Comparison of ENCODE assay signal across 11 cellular contexts in the genomic region with DNA sequence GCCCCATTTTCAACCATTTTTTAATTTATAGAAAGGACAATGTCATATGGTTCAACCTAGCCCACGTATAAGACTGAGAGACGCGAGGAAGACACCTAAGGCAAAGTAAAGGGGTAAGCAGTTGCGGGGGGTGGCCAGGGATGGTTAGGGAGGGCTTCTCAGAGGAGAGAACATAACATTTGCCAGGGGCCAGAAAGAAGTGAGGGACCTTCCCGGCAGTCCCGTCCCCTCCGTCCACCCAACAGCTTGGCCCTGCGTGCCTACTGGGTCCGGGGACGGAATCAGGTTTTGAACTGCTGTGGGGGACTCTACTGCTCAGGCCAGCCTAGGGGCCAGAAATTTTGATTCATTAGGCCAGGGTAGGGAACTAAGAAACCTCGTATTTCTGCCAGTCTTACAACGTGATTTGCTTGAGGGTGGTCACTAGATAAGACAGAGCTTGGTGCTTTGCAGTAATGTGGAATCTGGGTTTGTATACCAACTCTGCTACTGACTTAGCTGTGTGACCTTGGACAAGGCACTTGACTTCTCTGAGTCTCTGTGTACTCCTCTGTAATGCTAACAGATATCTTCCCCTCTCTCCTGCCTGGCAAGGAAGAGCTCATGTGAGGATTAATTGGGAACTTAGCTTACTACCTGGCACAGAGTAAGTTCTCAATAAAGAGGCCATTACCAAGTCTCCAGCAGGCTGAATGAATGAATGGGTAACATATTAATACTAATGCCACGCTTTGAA. TPM values are rescaled to one million over a fixed set of nuclear protein-coding genes. Genes with fewer than 3 reads are reported as not detected.
DNase-seq lines count a peak whose midpoint lies in the region; ATAC-seq, FAIRE-seq and TF ChIP-seq lines count a peak whose summit lies in the region.
"Had no signal": no experiment of that assay in that cellular context is flagged by ENCODE, and none has a peak within 500 bp of the region (broad histone marks: within the 10 kb centered on the region; RNA-seq: fewer than 3 reads in every experiment).

No MANE protein-coding gene starts in this region.

- H2BK15ac ChIP-seq in H9 (ENCODE audit: low read depth, low read length): no peak overlapping the region

- no peak overlapping the region for H2BK12ac ChIP-seq in H9 (ENCODE audit: insufficient read length, low read depth, low read length)

- no peaks in the 10 kb centered on the region for H3F3A ChIP-seq in smooth muscle cell (ENCODE audit: low read depth)

- H3K27me3 Mint-ChIP-seq in H9 (ENCODE audit: low read depth): peaks cover 73% of the 10 kb centered on the region
- peaks cover 66% of the 10 kb centered on the region for H3K27me3 Mint-ChIP-seq in activated T-helper 1 cell treated with anti-CD3 and anti-CD28 coated beads, Interleukin-12 subunit alpha, Interleukin-12 subunit beta, Interleukin-2, Interleukin-4 antibody, amounts not matched to agents 30 ng/mL and 10 ng/mL and 1 ng/mL, durations not matched to agents 14 hours and 24 hours and 36 hours (ENCODE audit: insufficient read depth)

- DNase-seq in H9 (no peak), keratinocyte (ENCODE audit: low read depth, low spot score) (no peak), smooth muscle cell (lab: John Stamatoyannopoulos, UW; ENCODE audit: unreplicated experiment) (no peak), GM19238 (ENCODE audit: insufficient read length, low spot score) (no peak), GOT3 (lab: John Stamatoyannopoulos, UW) (no peak)
- no peak for DNase-seq in activated T-helper 1 cell treated with anti-CD3 and anti-CD28 coated beads, Interleukin-12 subunit alpha, Interleukin-12 subunit beta, Interleukin-2, Interleukin-4 antibody, amounts not matched to agents 30 ng/mL and 10 ng/mL and 1 ng/mL, durations not matched to agents 14 hours and 24 hours and 36 hours (ENCODE audit: low spot score)
- DNase-seq: islet precursor cell; NCI-H1048; stimulated activated naive CD4-positive, alpha-beta T cell treated with Interleukin-2 at 50 U/mL for 16 hours had no signal

- peaks cover 8% of the 10 kb centered on the region for H3K23me2 ChIP-seq in H9 (ENCODE audit: insufficient read length, low read depth, low read length, poor library complexity, severe bottlenecking)

- ATAC-seq in HG03196 (IDR thresholded peaks at IDR 0.05; ENCODE audit: unreplicated experiment): no peak

- H3K4me3 Mint-ChIP-seq in H9: peak overlapping the region; percentile 59 to 78
- H3K4me3 Mint-ChIP-seq in activated T-helper 1 cell treated with anti-CD3 and anti-CD28 coated beads, Interleukin-12 subunit alpha, Interleukin-12 subunit beta, Interleukin-2, Interleukin-4 antibody, amounts not matched to agents 30 ng/mL and 10 ng/mL and 1 ng/mL, durations not matched to agents 14 hours and 24 hours and 36 hours: peak overlapping the region; percentile 41

- no CpG with 5 or more reads among the region's 13 CpGs for WGBS in H9 (ENCODE audit: extremely low coverage, insufficient read length, low lambda C conversion rate)
- whole genome bisulfite sequencing in smooth muscle cell (ENCODE audit: low lambda C conversion rate): 71% methylated on average over 13 of the region's 13 CpGs

- no peak overlapping the region for H3K56ac ChIP-seq in H9 (ENCODE audit: insufficient read length, low read depth, low read length)

- no peaks in the 10 kb centered on the region for H3K9me1 ChIP-seq in keratinocyte (ENCODE audit: control insufficient read depth, extremely low read depth, insufficient read depth, low read length)

- H3K79me1 ChIP-seq in H9 (ENCODE audit: insufficient read depth, low read depth, low read length, poor library complexity, severe bottlenecking): no peaks in the 10 kb centered on the region

- H3K27ac ChIP-seq in H9 (ENCODE audit: insufficient read length, low read depth, low read length): no peak overlapping the region
- H3K27ac ChIP-seq in keratinocyte (ENCODE audit: control insufficient read depth, insufficient read depth, low read length): no peak overlapping the region
- H3K27ac ChIP-seq in smooth muscle cell (ENCODE audit: low read depth): no peak overlapping the region

- no peaks in the 10 kb centered on the region for H3K36me3 Mint-ChIP-seq in H9 (ENCODE audit: insufficient read depth in 1 of 3, low read depth in 3 of 3)
- H3K36me3 Mint-ChIP-seq in activated T-helper 1 cell treated with anti-CD3 and anti-CD28 coated beads, Interleukin-12 subunit alpha, Interleukin-12 subunit beta, Interleukin-2, Interleukin-4 antibody, amounts not matched to agents 30 ng/mL and 10 ng/mL and 1 ng/mL, durations not matched to agents 14 hours and 24 hours and 36 hours (ENCODE audit: low read depth): no peaks in the 10 kb centered on the region

- no peak overlapping the region for H2BK120ac ChIP-seq in H9 (ENCODE audit: low read depth, low read length, poor library complexity, severe bottlenecking)

- TF ChIP-seq CTCF in H9 (conservative IDR thresholded peaks at IDR 0.05) (no peak), keratinocyte (optimal IDR thresholded peaks at IDR 0.05 in 1 of 3, IDR thresholded peaks at IDR 0.05 in 1 of 3, conservative IDR thresholded peaks at IDR 0.05 in 1 of 3; ENCODE audit: extremely low read depth in 1 of 3, insufficient read depth in 2 of 3, low read length in 3 of 3) (no peak), smooth muscle cell (IDR thresholded peaks at IDR 0.05; ENCODE audit: borderline replicate concordance, insufficient read depth, poor library complexity, severe bottlenecking) (no peak)

- H3K4me3 ChIP-seq in keratinocyte (ENCODE audit: control insufficient read depth in 2 of 3, extremely low read depth in 1 of 3, insufficient read depth in 2 of 3, low read depth in 1 of 3, low read length in 3 of 3) (peak overlapping the region in 2 of 3 experiments; percentile 44 to 58), smooth muscle cell (peak overlapping the region; percentile 49)

- no peak overlapping the region for H2AFZ ChIP-seq in H9 (ENCODE audit: low read length)
- H2AFZ ChIP-seq in keratinocyte (ENCODE audit: control insufficient read depth, low read length): peak overlapping the region; percentile 79
- no peak overlapping the region for H2AFZ ChIP-seq in smooth muscle cell (ENCODE audit: low read depth)

- H4K20me1 ChIP-seq in H9 (ENCODE audit: control insufficient read depth, insufficient read depth, insufficient read length): no peaks in the 10 kb centered on the region
- no peaks in the 10 kb centered on the region for H4K20me1 ChIP-seq in keratinocyte (ENCODE audit: control insufficient read depth, extremely low read depth, insufficient read depth, low read length)
- no peaks in the 10 kb centered on the region for H4K20me1 ChIP-seq in smooth muscle cell (ENCODE audit: low read depth)

- H2BK20ac ChIP-seq in H9 (ENCODE audit: low read depth, low read length, poor library complexity, severe bottlenecking): no peak overlapping the region

- H3K4ac ChIP-seq in H9 (ENCODE audit: low read depth, low read length): no peak overlapping the region

- no peak overlapping the region for H2AK5ac ChIP-seq in H9 (ENCODE audit: insufficient read length, low read length)

- no peak for FAIRE-seq in keratinocyte (lab: Jason Lieb, UNC)
- FAIRE-seq: TTC549 had no signal

- no peak overlapping the region for H4K8ac ChIP-seq in H9 (replicated peaks; ENCODE audit: insufficient read length, low read depth, low read length)

- H3K27me3 ChIP-seq in H9 (ENCODE audit: insufficient read depth, low read length): peaks cover 32% of the 10 kb centered on the region
- peaks cover 19% of the 10 kb centered on the region for H3K27me3 ChIP-seq in keratinocyte (ENCODE audit: control insufficient read depth, extremely low read depth, insufficient read depth, low read length)
- H3K27me3 ChIP-seq in smooth muscle cell (ENCODE audit: low read depth): peaks cover 66% of the 10 kb centered on the region

- H3K18ac ChIP-seq in H9 (ENCODE audit: insufficient read length, low read depth, low read length): no peak overlapping the region

- H4K5ac ChIP-seq in H9 (ENCODE audit: insufficient read length, low read depth, low read length): no peak overlapping the region

- no peak overlapping the region for H4K91ac ChIP-seq in H9 (ENCODE audit: insufficient read length, low read depth, low read length)

- H3K27ac Mint-ChIP-seq in H9: no peak overlapping the region
- no peak overlapping the region for H3K27ac Mint-ChIP-seq in activated T-helper 1 cell treated with anti-CD3 and anti-CD28 coated beads, Interleukin-12 subunit alpha, Interleukin-12 subunit beta, Interleukin-2, Interleukin-4 antibody, amounts not matched to agents 30 ng/mL and 10 ng/mL and 1 ng/mL, durations not matched to agents 14 hours and 24 hours and 36 hours

- H3K79me2 ChIP-seq in H9 (ENCODE audit: insufficient read depth, low read length): no peaks in the 10 kb centered on the region
- no peaks in the 10 kb centered on the region for H3K79me2 ChIP-seq in keratinocyte (ENCODE audit: control insufficient read depth, insufficient read depth, low read length)
- H3K79me2 ChIP-seq in smooth muscle cell (ENCODE audit: low read depth): no peaks in the 10 kb centered on the region

- H3K4me1 ChIP-seq in H9 (ENCODE audit: insufficient read depth, low read length) (no peaks in the 10 kb centered on the region), keratinocyte (ENCODE audit: control insufficient read depth, extremely low read depth, insufficient read depth, low read length) (peaks cover 3% of the 10 kb centered on the region), smooth muscle cell (ENCODE audit: low read depth) (no peaks in the 10 kb centered on the region)

- H2BK5ac ChIP-seq in H9 (ENCODE audit: insufficient read length, low read length): no peak overlapping the region

- dilution Hi-C loops in keratinocyte (cut with MboI; ENCODE audit: extremely low pct_ligation_motif_present, low sequenced_read_pairs): no loop called here

- no peak overlapping the region for H3K14ac ChIP-seq in H9 (ENCODE audit: insufficient read depth, low read length)

- peaks cover 4 to 8% of the 10 kb centered on the region in 2 experiments for H3K4me1 Mint-ChIP-seq in H9
- peaks cover 8% of the 10 kb centered on the region for H3K4me1 Mint-ChIP-seq in activated T-helper 1 cell treated with anti-CD3 and anti-CD28 coated beads, Interleukin-12 subunit alpha, Interleukin-12 subunit beta, Interleukin-2, Interleukin-4 antibody, amounts not matched to agents 30 ng/mL and 10 ng/mL and 1 ng/mL, durations not matched to agents 14 hours and 24 hours and 36 hours (ENCODE audit: low read depth)

- H3K4me2 ChIP-seq in H9 (ENCODE audit: insufficient read depth, insufficient read length, low read length): peak overlapping the region; percentile 67
- H3K4me2 ChIP-seq in keratinocyte (ENCODE audit: control insufficient read depth, extremely low read depth, insufficient read depth, low read depth, low read length): peak overlapping the region; percentile 85
- H3K4me2 ChIP-seq in smooth muscle cell: peak overlapping the region; percentile 88

- H3K23ac ChIP-seq in H9 (ENCODE audit: insufficient read length, low read depth, low read length): no peak overlapping the region

- H3K9ac ChIP-seq in H9 (ENCODE audit: extremely low read depth, insufficient read length, low read length) (no peak overlapping the region), keratinocyte (ENCODE audit: control insufficient read depth, extremely low read depth, insufficient read depth, low read length) (peak overlapping the region; percentile 66), smooth muscle cell (ENCODE audit: low read depth) (no peak overlapping the region)

- H3T11ph ChIP-seq in H9 (ENCODE audit: low read length): no peak overlapping the region

- H3K36me3 ChIP-seq in keratinocyte (ENCODE audit: control insufficient read depth in 2 of 2, extremely low read depth in 1 of 2, insufficient read depth in 2 of 2, low read length in 2 of 2) (no peaks in the 10 kb centered on the region), smooth muscle cell (ENCODE audit: low read depth) (no peaks in the 10 kb centered on the region)

- intact Hi-C loops in activated T-helper 1 cell treated with anti-CD3 and anti-CD28 coated beads, Interleukin-12 subunit alpha, Interleukin-12 subunit beta, Interleukin-2, Interleukin-4 antibody, amounts not matched to agents 30 ng/mL and 10 ng/mL and 1 ng/mL, durations not matched to agents 14 hours and 24 hours and 36 hours (cut with micrococcal nuclease): loop anchor here (2.0 kb wide), 1 partner anchor 44 kb away; no protein-coding TSS in a partner anchor

- H3K9me3 Mint-ChIP-seq in H9: no peaks in the 10 kb centered on the region; a peak in 1 of 5 replicates
- no peaks in the 10 kb centered on the region for H3K9me3 Mint-ChIP-seq in activated T-helper 1 cell treated with anti-CD3 and anti-CD28 coated beads, Interleukin-12 subunit alpha, Interleukin-12 subunit beta, Interleukin-2, Interleukin-4 antibody, amounts not matched to agents 30 ng/mL and 10 ng/mL and 1 ng/mL, durations not matched to agents 14 hours and 24 hours and 36 hours

- no peaks in the 10 kb centered on the region for H3K9me3 ChIP-seq in H9 (ENCODE audit: control insufficient read depth, low read depth, low read length)
- no peaks in the 10 kb centered on the region for H3K9me3 ChIP-seq in keratinocyte (ENCODE audit: control insufficient read depth, low read depth, low read length)
- H3K9me3 ChIP-seq in smooth muscle cell (replicated peaks; ENCODE audit: low read depth): no peaks in the 10 kb centered on the region

RNA-seq across cellular contexts. Expression of a gene that starts 0.7 kb away (rescaled TPM):
- total RNA-seq in H9 (2021): 0.09 and 0.20 TPM in 2 replicates
- not detected in 2 replicates for total RNA-seq in activated T-helper 1 cell treated with anti-CD3 and anti-CD28 coated beads, Interleukin-12 subunit alpha, Interleukin-12 subunit beta, Interleukin-2, Interleukin-4 antibody, amounts not matched to agents 30 ng/mL and 10 ng/mL and 1 ng/mL, durations not matched to agents 14 hours and 24 hours and 36 hours
- 0.34 to 0.66 TPM (median 0.37 TPM) in 3 replicates for polyA plus RNA-seq in keratinocyte
- polyA plus RNA-seq in keratinocyte (2011; ENCODE audit: low read depth): 0.44 TPM
- 0.12 TPM in 2 replicates for polyA plus RNA-seq in keratinocyte (2011; cell fraction: cytosol; rRNA removed)
- polyA plus RNA-seq in keratinocyte (2011; cell fraction: nucleus; rRNA removed): 0.53 and 0.64 TPM in 2 replicates
- polyA plus RNA-seq in keratinocyte (2012; ENCODE audit: low replicate concordance): 0.21 and 1.3 TPM in 2 replicates
- polyA minus RNA-seq in keratinocyte: 0.16 to 3.6 TPM (median 0.82 TPM) in 3 replicates
- not detected for polyA minus RNA-seq in keratinocyte (2011; cell fraction: cytosol; rRNA and poly(A)+ RNA removed)
- polyA minus RNA-seq in keratinocyte (2011; cell fraction: nucleus; rRNA and poly(A)+ RNA removed): 1.4 and 1.6 TPM in 2 replicates
- total RNA-seq in smooth muscle cell: 0.36 and 0.49 TPM in 2 replicates
- polyA plus RNA-seq in smooth muscle cell: 0.10 and 0.86 TPM in 2 replicates

RNA-seq across cellular contexts. Expression of a gene that starts 44.8 kb away (rescaled TPM):
- total RNA-seq in H9 (2021) (9.1 and 12.2 TPM in 2 replicates), smooth muscle cell (26.1 and 29.4 TPM in 2 replicates)
- 5.2 and 6.5 TPM in 2 replicates for total RNA-seq in activated T-helper 1 cell treated with anti-CD3 and anti-CD28 coated beads, Interleukin-12 subunit alpha, Interleukin-12 subunit beta, Interleukin-2, Interleukin-4 antibody, amounts not matched to agents 30 ng/mL and 10 ng/mL and 1 ng/mL, durations not matched to agents 14 hours and 24 hours and 36 hours
- polyA plus RNA-seq in keratinocyte (12.1 to 17.9 TPM (median 15.7 TPM) in 3 replicates), smooth muscle cell (5.8 and 8.6 TPM in 2 replicates)
- polyA plus RNA-seq in keratinocyte (2011; ENCODE audit: low read depth): 15.9 TPM
- 8.1 and 14.8 TPM in 2 replicates for polyA plus RNA-seq in keratinocyte (2011; cell fraction: cytosol; rRNA removed)
- polyA plus RNA-seq in keratinocyte (2011; cell fraction: nucleus; rRNA removed): 8.4 and 14.9 TPM in 2 replicates
- polyA plus RNA-seq in keratinocyte (2012; ENCODE audit: low replicate concordance): 8.0 and 10.0 TPM in 2 replicates
- polyA minus RNA-seq in keratinocyte: 6.8 to 9.6 TPM (median 7.7 TPM) in 3 replicates
- polyA minus RNA-seq in keratinocyte (2011; cell fraction: cytosol; rRNA and poly(A)+ RNA removed): 2.3 TPM
- 1.8 and 5.2 TPM in 2 replicates for polyA minus RNA-seq in keratinocyte (2011; cell fraction: nucleus; rRNA and poly(A)+ RNA removed)
